In genomic region chr11:125070699-125071254, GRCh38 we compare ENCODE assay signal across 8 cellular contexts. TPM values are rescaled to one million over a fixed set of nuclear protein-coding genes. Genes with fewer than 3 reads are reported as not detected.
DNase-seq lines count a peak whose midpoint lies in the region; ATAC-seq and TF ChIP-seq lines count a peak whose summit lies in the region.

No MANE protein-coding gene starts in this region.

- no peak for TF ChIP-seq CTCF in epithelial cell of proximal tubule (conservative IDR thresholded peaks at IDR 0.05; ENCODE audit: low read depth, low read length)

- H3K4me3 Mint-ChIP-seq in activated naive CD4-positive, alpha-beta T cell treated with anti-CD3 and anti-CD28 coated beads, Interleukin-2, amount 10 ng/mL, durations not matched to agents 7 days and 5 days = no peak overlapping the region
- H3K4me3 Mint-ChIP-seq in natural killer cell treated with Interleukin-12 subunit alpha and Interleukin-12 subunit beta and Interleukin-15 and Interleukin-18, amount 100 ng/mL, for 72 hours = peak overlapping the region; percentile 53

- H3K27ac Mint-ChIP-seq in activated naive CD4-positive, alpha-beta T cell treated with anti-CD3 and anti-CD28 coated beads, Interleukin-2, amount 10 ng/mL, durations not matched to agents 7 days and 5 days = peak overlapping the region; percentile 12
- peak overlapping the region in 1 of 2 donors; percentile 31 for H3K27ac Mint-ChIP-seq in natural killer cell treated with Interleukin-12 subunit alpha and Interleukin-12 subunit beta and Interleukin-15 and Interleukin-18, amount 100 ng/mL, for 72 hours

- H3K4me3 ChIP-seq in epithelial cell of proximal tubule (ENCODE audit: low read depth, low read length) = no peak overlapping the region

- peaks cover 18% of the 10 kb centered on the region for H3K4me1 Mint-ChIP-seq in activated naive CD4-positive, alpha-beta T cell treated with anti-CD3 and anti-CD28 coated beads, Interleukin-2, amount 10 ng/mL, durations not matched to agents 7 days and 5 days
- H3K4me1 Mint-ChIP-seq in natural killer cell treated with Interleukin-12 subunit alpha and Interleukin-12 subunit beta and Interleukin-15 and Interleukin-18, amount 100 ng/mL, for 72 hours (ENCODE audit: low read depth in 2 of 2) = peaks cover 18 to 19% of the 10 kb centered on the region in 2 donors

- no peaks in the 10 kb centered on the region for H3K36me3 Mint-ChIP-seq in activated naive CD4-positive, alpha-beta T cell treated with anti-CD3 and anti-CD28 coated beads, Interleukin-2, amount 10 ng/mL, durations not matched to agents 7 days and 5 days
- no peaks in the 10 kb centered on the region for H3K36me3 Mint-ChIP-seq in natural killer cell treated with Interleukin-12 subunit alpha and Interleukin-12 subunit beta and Interleukin-15 and Interleukin-18, amount 100 ng/mL, for 72 hours

- no peaks in the 10 kb centered on the region for H3K9me3 Mint-ChIP-seq in activated naive CD4-positive, alpha-beta T cell treated with anti-CD3 and anti-CD28 coated beads, Interleukin-2, amount 10 ng/mL, durations not matched to agents 7 days and 5 days
- no peaks in the 10 kb centered on the region for H3K9me3 Mint-ChIP-seq in natural killer cell treated with Interleukin-12 subunit alpha and Interleukin-12 subunit beta and Interleukin-15 and Interleukin-18, amount 100 ng/mL, for 72 hours

- peak; percentile 28 for DNase-seq in activated naive CD4-positive, alpha-beta T cell treated with anti-CD3 and anti-CD28 coated beads, Interleukin-2, amount 10 ng/mL, durations not matched to agents 7 days and 5 days
- no peak for DNase-seq in activated naive CD4-positive, alpha-beta T cell (lab: John Stamatoyannopoulos, UW)
- DNase-seq in OCI-M1 (lab: John Stamatoyannopoulos, UW) (peak; percentile 88), epithelial cell of proximal tubule (ENCODE audit: low read depth) (peak; percentile 35), SK-N-DZ (ENCODE audit: low spot score) (no peak)
- no peak for DNase-seq in natural killer cell treated with Interleukin-12 subunit alpha and Interleukin-12 subunit beta and Interleukin-15 and Interleukin-18, amount 100 ng/mL, for 72 hours (ENCODE audit: low spot score)
- no peak for DNase-seq in activated CD4-positive, alpha-beta T cell treated with anti-CD3 and anti-CD28 coated beads for 4 hours

- CTCF ChIA-PET in activated naive CD4-positive, alpha-beta T cell treated with anti-CD3 and anti-CD28 coated beads, Interleukin-2, amount 10 ng/mL, durations not matched to agents 7 days and 5 days (lab: Charles Lee) = interaction anchor here (1.1 to 1.4 kb wide), 2 partner anchors 11 to 15 kb away, joined by 3 read pairs; no protein-coding TSS in a partner anchor

- H3K27me3 Mint-ChIP-seq in activated naive CD4-positive, alpha-beta T cell treated with anti-CD3 and anti-CD28 coated beads, Interleukin-2, amount 10 ng/mL, durations not matched to agents 7 days and 5 days = peaks cover 41% of the 10 kb centered on the region
- H3K27me3 Mint-ChIP-seq in natural killer cell treated with Interleukin-12 subunit alpha and Interleukin-12 subunit beta and Interleukin-15 and Interleukin-18, amount 100 ng/mL, for 72 hours = peaks cover 0 to 3% of the 10 kb centered on the region in 2 donors

- peak; percentile 61 for ATAC-seq in HG02943 (IDR thresholded peaks at IDR 0.05; ENCODE audit: low read depth, unreplicated experiment)
- ATAC-seq in natural killer cell treated with Interleukin-12 subunit alpha and Interleukin-12 subunit beta and Interleukin-15 and Interleukin-18, amount 100 ng/mL, for 72 hours = peak; percentile 91 to 92

RNA-seq across cellular contexts. Expression of gene SLC37A2, which starts 7.7 kb away (rescaled TPM):
- 2.0 and 2.7 TPM in 2 replicates for total RNA-seq in epithelial cell of proximal tubule
- total RNA-seq in natural killer cell treated with Interleukin-12 subunit alpha and Interleukin-12 subunit beta and Interleukin-15 and Interleukin-18, amount 100 ng/mL, for 72 hours = 1 to 10 TPM in 1 of 2 donors, under 1 TPM in 1; 0.36 to 1.0 TPM
- polyA plus RNA-seq in SK-N-DZ (2014; cell fraction: cytosol; rRNA removed) = 0.15 and 0.29 TPM in 2 replicates
- 1.1 TPM in 2 replicates for polyA plus RNA-seq in SK-N-DZ (2014; cell fraction: nucleus; rRNA removed)

RNA-seq across cellular contexts. Expression of gene TMEM218, which starts 40.6 kb away (rescaled TPM):
- 8.2 and 19.7 TPM in 2 replicates for total RNA-seq in epithelial cell of proximal tubule
- 10 to 100 TPM; 14.2 to 19.7 TPM for total RNA-seq in natural killer cell treated with Interleukin-12 subunit alpha and Interleukin-12 subunit beta and Interleukin-15 and Interleukin-18, amount 100 ng/mL, for 72 hours
- 30.2 and 35.7 TPM in 2 replicates for polyA plus RNA-seq in SK-N-DZ (2014; cell fraction: cytosol; rRNA removed)
- 32.0 and 43.3 TPM in 2 replicates for polyA plus RNA-seq in SK-N-DZ (2014; cell fraction: nucleus; rRNA removed)

Comparison
In these comparisons a context has a peak if more than half of its experiments do, and no peak if none do; other contexts are left out.
1. DNase-seq: peak in activated naive CD4-positive, alpha-beta T cell treated with anti-CD3 and anti-CD28 coated beads, Interleukin-2, amount 10 ng/mL, durations not matched to agents 7 days and 5 days (single experiment), OCI-M1 (single experiment) and epithelial cell of proximal tubule (single experiment); none in activated naive CD4-positive, alpha-beta T cell (0 of 4), natural killer cell treated with Interleukin-12 subunit alpha and Interleukin-12 subunit beta and Interleukin-15 and Interleukin-18, amount 100 ng/mL, for 72 hours (single experiment), SK-N-DZ (single experiment) and activated CD4-positive, alpha-beta T cell treated with anti-CD3 and anti-CD28 coated beads for 4 hours (0 of 2).